Comparison of ENCODE assay signal across 22 cellular contexts in genomic region chr20:35295674-35296073, GRCh38. TPM values are rescaled to one million over a fixed set of nuclear protein-coding genes. Genes with fewer than 3 reads are reported as not detected.
"Had no signal": no experiment of that assay in that cellular context is flagged by ENCODE, and none has a peak within 500 bp of the region (broad histone marks: within the 10 kb centered on the region; RNA-seq: fewer than 3 reads in every experiment).

No MANE protein-coding gene starts in this region.

- ATAC-seq: Panc1, PC-3 had no signal

- H3K9ac ChIP-seq: SK-N-SH had no signal

- H3K27ac ChIP-seq: RWPE1 had no signal

- H3K9me3 ChIP-seq: SK-N-SH had no signal

- H3K4me2 ChIP-seq: SK-N-SH had no signal

- DNase-seq: KBM-7, MV-4-11, NCI-H1048, NCI-H1436 treated with DMSO at 0.1 percent for 48 hours, NCI-H1694, NCI-H187 treated with DMSO at 0.1 percent for 48 hours, NCI-H2029 treated with DMSO at 0.1 percent for 48 hours, NCI-H2171 treated with DMSO at 0.1 percent for 48 hours, NCI-H345, NCI-H446 treated with DMSO at 0.1 percent for 48 hours, NCI-H510A treated with DMSO at 0.1 percent for 48 hours, NCI-H526, NCI-H82, PC-3, SW 1271 had no signal

RNA-seq across cellular contexts. Expression of gene FAM83C, which starts 3.4 kb away (rescaled TPM):
- total RNA-seq: LHCN-M2, MCF 10A, OCI-LY7, PC-3, SK-MEL-5 had no signal
- polyA plus RNA-seq: SK-N-SH had no signal
